In genomic region chr18:3712485-3712884, GRCh38 we compare ENCODE assay signal across 20 cellular contexts.
DNase-seq lines count a peak whose midpoint lies in the region; ATAC-seq, FAIRE-seq and TF ChIP-seq lines count a peak whose summit lies in the region.
"Had no signal": no experiment of that assay in that cellular context is flagged by ENCODE, and none has a peak within 500 bp of the region (broad histone marks: within the 10 kb centered on the region; RNA-seq: fewer than 3 reads in every experiment).

No MANE protein-coding gene starts in this region.

- H3K4me3 ChIP-seq in hepatocyte (no peak overlapping the region), adrenal gland (no peak overlapping the region)
- H3K4me3 ChIP-seq: GM23338, PC-9, SJCRH30 had no signal

- POLR2A ChIA-PET in WTC11 (lab: Charles Lee), result no interaction called here

- FAIRE-seq in urothelium cell line (lab: Jason Lieb, UNC), result peak; percentile 27

- H3K27me3 Mint-ChIP-seq in WTC11 (ENCODE audit: low read depth), result no peaks in the 10 kb centered on the region

- H3K79me2 ChIP-seq in hepatocyte, result no peaks in the 10 kb centered on the region

- 86% methylated on average over 5 of the region's 5 CpGs for WGBS in hepatocyte (ENCODE audit: low lambda C conversion rate, missing lambda C conversion rate)
- 79 to 92% (median 87%) methylated on average over 5 of the region's 5 CpGs for WGBS in adrenal gland, 4 donors

- intact Hi-C loops in left ventricle myocardium superior (cut with micrococcal nuclease) (no loop called here), posterior cingulate gyrus (cut with DNase I) (no loop called here), adrenal gland (cut with DNase I) (no loop called here)

- H3K27ac ChIP-seq in hepatocyte (peak overlapping the region; percentile 35), adrenal gland (peak overlapping the region in 1 of 5 donors; percentile 74)
- H3K27ac ChIP-seq: PC-9, SJCRH30 had no signal

- no peaks in the 10 kb centered on the region for H3K27me3 ChIP-seq in hepatocyte
- no peaks in the 10 kb centered on the region for H3K27me3 ChIP-seq in adrenal gland
- H3K27me3 ChIP-seq: SJCRH30 had no signal

- TF ChIP-seq POLR2A in adrenal gland (IDR thresholded peaks at IDR 0.05), result no peak

- no peak overlapping the region for H2AFZ ChIP-seq in hepatocyte
- H2AFZ ChIP-seq: GM23338, PC-9 had no signal

- ATAC-seq in WTC11, result no peak
- ATAC-seq in left ventricle myocardium superior, result no peak
- ATAC-seq: GM23338, HCT116 had no signal

- no peaks in the 10 kb centered on the region for H4K20me1 ChIP-seq in hepatocyte (ENCODE audit: insufficient read depth, poor library complexity, severe bottlenecking)

- H3K4me2 ChIP-seq in hepatocyte, result no peak overlapping the region
- H3K4me2 ChIP-seq: GM23338, PC-9 had no signal

- no peaks in the 10 kb centered on the region for H3K36me3 Mint-ChIP-seq in WTC11

- H3K9me2 ChIP-seq in hepatocyte (replicated peaks; ENCODE audit: insufficient read depth), result no peaks in the 10 kb centered on the region

- 0 out of 2 replicates have a peak overlapping the region, but pooled peaks have one; percentile 3 for H3K27ac Mint-ChIP-seq in WTC11
- H3K27ac Mint-ChIP-seq: GM23338 had no signal

- no peaks in the 10 kb centered on the region; the same call in 1 of the 2 replicates for H3K4me1 Mint-ChIP-seq in WTC11
- H3K4me1 Mint-ChIP-seq: GM23338 had no signal

- H3K9me3 Mint-ChIP-seq in WTC11, result no peaks in the 10 kb centered on the region
- H3K9me3 Mint-ChIP-seq: GM23338 had no signal

- no peaks in the 10 kb centered on the region for H3K9me3 ChIP-seq in hepatocyte (ENCODE audit: low read depth)
- H3K9me3 ChIP-seq in adrenal gland (replicated peaks in 1 of 3), result no peaks in the 10 kb centered on the region
- H3K9me3 ChIP-seq: SJCRH30 had no signal

- in situ Hi-C loops in G401 (cut with HindIII; ENCODE audit: low sequenced_read_pairs), result loop anchor here (25.0 kb wide), 1 partner anchor 275 kb away; no protein-coding TSS in a partner anchor

- H3K4me1 ChIP-seq in hepatocyte (ENCODE audit: insufficient read depth) (peaks cover 4% of the 10 kb centered on the region), adrenal gland (replicated peaks in 1 of 2) (peaks cover 8 to 47% of the 10 kb centered on the region in 2 donors)
- H3K4me1 ChIP-seq: SJCRH30 had no signal

- H3K4me3 Mint-ChIP-seq in WTC11, result no peak overlapping the region
- H3K4me3 Mint-ChIP-seq: GM23338 had no signal

- DNase-seq in G401 (ENCODE audit: low spot score), result peak; percentile 66
- DNase-seq in WTC11 (ENCODE audit: low spot score), result no peak
- DNase-seq in hepatocyte (ENCODE audit: low spot score), result no peak
- DNase-seq in urothelium cell line (ENCODE audit: low spot score), result no peak
- no peak for DNase-seq in left ventricle myocardium superior
- DNase-seq in posterior cingulate gyrus, result no peak
- DNase-seq in adrenal gland, result no peak
- DNase-seq: COR-L47, DMS153, EL, NCI-H1105, NCI-H1694, NCI-H2107, NCI-H2227 treated with DMSO at 0.1 percent for 48 hours, NCI-H510A treated with DMSO at 0.1 percent for 48 hours, NCI-H82, PC-9, SJCRH30 had no signal

- TF ChIP-seq CTCF in WTC11 (IDR thresholded peaks at IDR 0.05) (no peak), hepatocyte (IDR thresholded peaks at IDR 0.05; ENCODE audit: poor library complexity) (no peak), adrenal gland (IDR thresholded peaks at IDR 0.05) (no peak)

- H3K36me3 ChIP-seq in hepatocyte (replicated peaks; ENCODE audit: insufficient read depth, low read depth) (no peaks in the 10 kb centered on the region), adrenal gland (replicated peaks in 1 of 2) (no peaks in the 10 kb centered on the region)
- H3K36me3 ChIP-seq: SJCRH30 had no signal

- CTCF ChIA-PET in WTC11 (lab: Charles Lee), result interaction anchor here (0.5 to 1.1 kb wide), 3 partner anchors 34 to 157 kb away, joined by 3 to 6 read pairs (median 4); no protein-coding TSS in a partner anchor

TF ChIP-seq in WTC11, 78 proteins besides CTCF, POLR2A, EP300 and RAD21 (continues in another document):
- TF ChIP-seq ATF6 (CRISPR knock-in tag; IDR thresholded peaks at IDR 0.05) (no peak), ZSCAN18 (CRISPR knock-in tag; IDR thresholded peaks at IDR 0.05) (no peak), EMX1 (CRISPR knock-in tag; IDR thresholded peaks at IDR 0.05) (no peak), USF2 (CRISPR knock-in tag; IDR thresholded peaks at IDR 0.05) (no peak), MXD4 (CRISPR knock-in tag; IDR thresholded peaks at IDR 0.05; ENCODE audit: borderline replicate concordance) (no peak), ZNF219 (CRISPR knock-in tag; IDR thresholded peaks at IDR 0.05; ENCODE audit: borderline replicate concordance) (no peak), ZNF263 (CRISPR knock-in tag; IDR thresholded peaks at IDR 0.05; ENCODE audit: low read depth) (no peak), IRF2 (CRISPR knock-in tag; IDR thresholded peaks at IDR 0.05; ENCODE audit: borderline replicate concordance, low read depth) (no peak), STAT6 (CRISPR knock-in tag; conservative IDR thresholded peaks at IDR 0.05; ENCODE audit: low read depth) (no peak), NR3C1 (CRISPR knock-in tag; conservative IDR thresholded peaks at IDR 0.05; ENCODE audit: low read depth) (no peak), CDX4 (CRISPR knock-in tag; IDR thresholded peaks at IDR 0.05; ENCODE audit: borderline replicate concordance) (no peak), NFE2L1 (CRISPR knock-in tag; IDR thresholded peaks at IDR 0.05) (no peak), CREM (CRISPR knock-in tag; IDR thresholded peaks at IDR 0.05) (no peak), E2F5 (CRISPR knock-in tag; IDR thresholded peaks at IDR 0.05) (no peak)
